ENCODE assay signal across 7 cellular contexts in genomic region chr1:46535063-46535462, GRCh38. TPM values are rescaled to one million over a fixed set of nuclear protein-coding genes. Genes with fewer than 3 reads are reported as not detected.
DNase-seq lines count a peak whose midpoint lies in the region; ATAC-seq and TF ChIP-seq lines count a peak whose summit lies in the region.

No MANE protein-coding gene starts in this region.

- H3K36me3 Mint-ChIP-seq in activated CD8-positive, alpha-beta T cell treated with anti-CD3 and anti-CD28 coated beads for 36 hours (ENCODE audit: low read depth), result no peaks in the 10 kb centered on the region

- no peak overlapping the region for H3K27ac Mint-ChIP-seq in activated CD8-positive, alpha-beta T cell treated with anti-CD3 and anti-CD28 coated beads for 36 hours

- no peaks in the 10 kb centered on the region for H3K9me3 Mint-ChIP-seq in activated CD8-positive, alpha-beta T cell treated with anti-CD3 and anti-CD28 coated beads for 36 hours

- peaks cover 12% of the 10 kb centered on the region for H3K27me3 Mint-ChIP-seq in activated CD8-positive, alpha-beta T cell treated with anti-CD3 and anti-CD28 coated beads for 36 hours

- no peak overlapping the region for H3K4me3 Mint-ChIP-seq in activated CD8-positive, alpha-beta T cell treated with anti-CD3 and anti-CD28 coated beads for 36 hours

- H3K4me1 Mint-ChIP-seq in activated CD8-positive, alpha-beta T cell treated with anti-CD3 and anti-CD28 coated beads for 36 hours (ENCODE audit: low read depth), result peaks cover 16% of the 10 kb centered on the region

- no peak for TF ChIP-seq CTCF in activated CD8-positive, alpha-beta T cell treated with anti-CD3 and anti-CD28 coated beads for 36 hours (IDR thresholded peaks at IDR 0.05)

- CTCF ChIA-PET in activated CD8-positive, alpha-beta T cell treated with anti-CD3 and anti-CD28 coated beads for 36 hours (lab: Charles Lee), result interaction anchor here (0.9 to 4.1 kb wide), 10 partner anchors 11 to 190 kb away, joined by 3 to 26 read pairs (median 4); no protein-coding TSS in a partner anchor

- DNase-seq in EH (ENCODE audit: low read depth) (peak; percentile 36), HuH-7 (ENCODE audit: low spot score) (peak; percentile 90), lung microvascular endothelial cell (ENCODE audit: low read depth in 2 of 2) (peak; percentile 15 to 22)
- peak; percentile 58 for DNase-seq in activated CD8-positive, alpha-beta T cell treated with anti-CD3 and anti-CD28 coated beads for 36 hours

- no peak for ATAC-seq in activated CD8-positive, alpha-beta T cell treated with anti-CD3 and anti-CD28 coated beads for 36 hours
- ATAC-seq in GM18858 (IDR thresholded peaks at IDR 0.05; ENCODE audit: unreplicated experiment), result no peak
- no peak for ATAC-seq in HG03095 (IDR thresholded peaks at IDR 0.05; ENCODE audit: unreplicated experiment)
- no peak for ATAC-seq in HG02970 (IDR thresholded peaks at IDR 0.05; ENCODE audit: low FRiP score, unreplicated experiment)

- POLR2A ChIA-PET in activated CD8-positive, alpha-beta T cell treated with anti-CD3 and anti-CD28 coated beads for 36 hours (lab: Charles Lee), result interaction anchor here (0.7 to 1.3 kb wide), 3 partner anchors 11 to 81 kb away, joined by 3 to 6 read pairs (median 3); no protein-coding TSS in a partner anchor

- intact Hi-C loops in activated CD8-positive, alpha-beta T cell treated with anti-CD3 and anti-CD28 coated beads for 36 hours (cut with micrococcal nuclease), result loop anchor here (5.0 kb wide), 1 partner anchor 182 kb away; the partner anchor contains the start of gene EFCAB14

RNA-seq across cellular contexts. Expression of gene KNCN, which starts 16.4 kb away (rescaled TPM):
- not detected for total RNA-seq in activated CD8-positive, alpha-beta T cell treated with anti-CD3 and anti-CD28 coated beads for 36 hours
- not detected in 2 replicates for total RNA-seq in lung microvascular endothelial cell

RNA-seq across cellular contexts. Expression of gene DMBX1, which starts 45.4 kb away (rescaled TPM):
- under 1 TPM in 1 of 2 experiments, not detected in 1; 0.09 TPM for total RNA-seq in activated CD8-positive, alpha-beta T cell treated with anti-CD3 and anti-CD28 coated beads for 36 hours
- total RNA-seq in lung microvascular endothelial cell, result not detected in 2 replicates

Comparison
In these comparisons a context has a peak if more than half of its experiments do, and no peak if none do; other contexts are left out.
1. DNase-seq: peak in every context shown above with its lines; median percentile 90 in HuH-7; 58 in activated CD8-positive, alpha-beta T cell treated with anti-CD3 and anti-CD28 coated beads for 36 hours; 36 in EH; 18 in lung microvascular endothelial cell.